ENCODE assay signal across 20 cellular contexts in the genomic region with DNA sequence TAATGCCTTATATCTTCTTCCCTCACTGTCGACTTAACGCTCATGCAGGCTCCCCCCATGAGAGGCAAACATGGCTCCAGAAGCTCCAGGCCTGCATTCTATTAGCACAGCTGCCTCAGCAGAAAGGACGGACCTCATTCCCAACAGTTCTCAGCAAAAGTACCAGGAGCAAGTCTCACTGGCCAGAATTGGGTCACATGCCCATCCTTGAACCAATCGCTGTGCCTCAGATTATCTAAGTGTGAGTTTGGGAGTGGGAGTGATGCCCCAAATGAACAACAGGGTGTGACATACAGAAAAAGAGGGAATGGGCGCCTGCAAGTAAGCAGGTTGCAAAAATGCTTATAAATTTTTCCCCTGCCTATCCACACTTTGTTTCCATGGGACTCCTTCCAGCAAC.
"Had no signal": no experiment of that assay in that cellular context is flagged by ENCODE, and none has a peak within 500 bp of the region (broad histone marks: within the 10 kb centered on the region; RNA-seq: fewer than 3 reads in every experiment).

No MANE protein-coding gene starts in this region.

- DNase-seq: colonic mucosa; foreskin fibroblast; gastrocnemius medialis; head of caudate nucleus; left cardiac atrium; left lung; mesenchymal stem cell; naive B cell; stimulated activated CD4-positive, alpha-beta T cell treated with anti-CD3 and anti-CD28 coated beads, Interleukin-4, amount 100 ng/mL, for 4 hours; stimulated activated naive CD8-positive, alpha-beta T cell treated with anti-CD3 and anti-CD28 coated beads, Interleukin-15, Interleukin-2, amounts not matched to agents 100 U/mL and 50 U/mL, for 24 hours; substantia nigra; testis; tibial artery had no signal

- H3K27me3 ChIP-seq: colonic mucosa, gastrocnemius medialis, right atrium auricular region, testis had no signal

- H3K9ac ChIP-seq: parathyroid adenoma had no signal

- H3K9me3 ChIP-seq: colonic mucosa, gastrocnemius medialis, left lung, prostate gland, right atrium auricular region, testis, tibial artery had no signal

- H3K79me2 ChIP-seq: parathyroid adenoma had no signal

- H3K27ac ChIP-seq: colonic mucosa, gastrocnemius medialis, left lung, parathyroid adenoma, prostate gland, right atrium auricular region, testis, tibial artery had no signal

- H3K4me3 ChIP-seq: colonic mucosa, gastrocnemius medialis, left lung, prostate gland, right atrium auricular region, testis, tibial artery had no signal

- H3K36me3 ChIP-seq: colonic mucosa, gastrocnemius medialis, left lung, prostate gland, right atrium auricular region, tibial artery had no signal

- ATAC-seq: gastrocnemius medialis; left cardiac atrium; left lung; natural killer cell treated with Interleukin-12 subunit alpha and Interleukin-12 subunit beta and Interleukin-15 and Interleukin-18, amount 100 ng/mL, for 72 hours; sciatic nerve; stimulated activated memory B cell treated with anti-CD40 and anti-IgM and Interleukin-4, amounts not matched to agents 10 μg/mL and 1 μg/mL and 100 μg/mL, for 72 hours; stimulated activated naive CD8-positive, alpha-beta T cell treated with anti-CD3 and anti-CD28 coated beads, Interleukin-15, Interleukin-2, amounts not matched to agents 100 U/mL and 50 U/mL, for 24 hours had no signal

- FAIRE-seq: islet of Langerhans had no signal
